Comparison of ENCODE assay signal across 16 cellular contexts in the genomic region with DNA sequence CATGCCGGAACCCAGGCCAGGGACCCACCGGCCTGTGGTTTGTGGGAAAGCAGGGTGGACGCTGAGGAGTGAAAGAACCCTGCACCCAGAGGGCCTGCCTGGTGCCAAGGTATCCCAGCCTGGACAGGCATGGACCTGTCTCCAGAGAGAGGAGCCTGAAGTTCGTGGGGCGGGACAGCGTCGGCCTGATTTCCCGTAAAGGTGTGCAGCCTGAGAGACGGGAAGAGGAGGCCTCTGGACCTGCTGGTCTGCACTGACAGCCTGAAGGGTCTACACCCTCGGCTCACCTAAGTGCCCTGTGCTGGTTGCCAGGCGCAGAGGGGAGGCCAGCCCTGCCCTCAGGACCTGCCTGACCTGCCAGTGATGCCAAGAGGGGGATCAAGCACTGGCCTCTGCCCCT. TPM values are rescaled to one million over a fixed set of nuclear protein-coding genes. Genes with fewer than 3 reads are reported as not detected.
DNase-seq lines count a peak whose midpoint lies in the region; ATAC-seq and TF ChIP-seq lines count a peak whose summit lies in the region.
"Had no signal": no experiment of that assay in that cellular context is flagged by ENCODE, and none has a peak within 500 bp of the region (broad histone marks: within the 10 kb centered on the region; RNA-seq: fewer than 3 reads in every experiment).

No MANE protein-coding gene starts in this region.

- no peak overlapping the region for H2BK5ac ChIP-seq in H9 (ENCODE audit: insufficient read length, low read length)

- no peak overlapping the region for H2AFZ ChIP-seq in H9 (ENCODE audit: low read length)

- H3K56ac ChIP-seq in H9 (ENCODE audit: insufficient read length, low read depth, low read length): no peak overlapping the region

- H3K27me3 ChIP-seq in H9 (ENCODE audit: insufficient read depth, low read length) (no peaks in the 10 kb centered on the region), colonic mucosa (no peaks in the 10 kb centered on the region)

- no peak overlapping the region for H3T11ph ChIP-seq in H9 (ENCODE audit: low read length)

- no peak overlapping the region for H4K5ac ChIP-seq in H9 (ENCODE audit: insufficient read length, low read depth, low read length)

- no peak overlapping the region for H3K14ac ChIP-seq in H9 (ENCODE audit: insufficient read depth, low read length)

- H3K4ac ChIP-seq in H9 (ENCODE audit: low read depth, low read length): no peak overlapping the region

- no peak overlapping the region for H3K4me3 ChIP-seq in colonic mucosa

- intact Hi-C loops in colonic mucosa (cut with DNase I): loop anchor here (5.0 kb wide), 1 partner anchor 48 kb away; no protein-coding TSS in a partner anchor

- no peaks in the 10 kb centered on the region for H4K20me1 ChIP-seq in H9 (ENCODE audit: control insufficient read depth, insufficient read depth, insufficient read length)

- no peak overlapping the region for H3K18ac ChIP-seq in H9 (ENCODE audit: insufficient read length, low read depth, low read length)

- no peaks in the 10 kb centered on the region for H3K9me3 ChIP-seq in H9 (ENCODE audit: control insufficient read depth, low read depth, low read length)
- no peaks in the 10 kb centered on the region for H3K9me3 ChIP-seq in colonic mucosa

- no peak overlapping the region for H2AK5ac ChIP-seq in H9 (ENCODE audit: insufficient read length, low read length)

- H3K27ac Mint-ChIP-seq in H9 (no peak overlapping the region), mesothelial cell of epicardium (peak overlapping the region; percentile 55)
- peak overlapping the region; percentile 79 for H3K27ac Mint-ChIP-seq in stimulated activated naive B cell treated with anti-CD40 and anti-IgM and Interleukin-4, amounts not matched to agents 10 μg/mL and 1 μg/mL and 100 μg/mL, for 72 hours
- H3K27ac Mint-ChIP-seq: activated naive CD8-positive, alpha-beta T cell had no signal

- H3K9ac ChIP-seq in H9 (ENCODE audit: extremely low read depth, insufficient read length, low read length): no peak overlapping the region
- no peak overlapping the region for H3K9ac ChIP-seq in colonic mucosa (ENCODE audit: low read depth in 2 of 2, low read length in 2 of 2)

- no peak overlapping the region for H4K91ac ChIP-seq in H9 (ENCODE audit: insufficient read length, low read depth, low read length)

- H3K79me2 ChIP-seq in H9 (ENCODE audit: insufficient read depth, low read length): no peaks in the 10 kb centered on the region

- no peak overlapping the region for H2BK12ac ChIP-seq in H9 (ENCODE audit: insufficient read length, low read depth, low read length)

- ATAC-seq in stimulated activated naive B cell treated with anti-CD40 and anti-IgM and Interleukin-4, amounts not matched to agents 10 μg/mL and 1 μg/mL and 100 μg/mL, for 72 hours (replicated peaks): no peak

- H3K9me3 Mint-ChIP-seq in H9: no peaks in the 10 kb centered on the region
- peaks cover 3% of the 10 kb centered on the region for H3K9me3 Mint-ChIP-seq in mesothelial cell of epicardium
- no peaks in the 10 kb centered on the region for H3K9me3 Mint-ChIP-seq in stimulated activated naive B cell treated with anti-CD40 and anti-IgM and Interleukin-4, amounts not matched to agents 10 μg/mL and 1 μg/mL and 100 μg/mL, for 72 hours

- H3K27ac ChIP-seq in H9 (ENCODE audit: insufficient read length, low read depth, low read length) (no peak overlapping the region), colonic mucosa (no peak overlapping the region)

- H3K4me1 ChIP-seq in H9 (ENCODE audit: insufficient read depth, low read length) (no peaks in the 10 kb centered on the region; the same call in 1 of the 2 replicates), colonic mucosa (peaks cover 14% of the 10 kb centered on the region)

- H3K4me3 Mint-ChIP-seq in H9: no peak overlapping the region
- no peak overlapping the region for H3K4me3 Mint-ChIP-seq in mesothelial cell of epicardium
- peak overlapping the region in 1 of 2 donors; percentile 39 for H3K4me3 Mint-ChIP-seq in stimulated activated naive B cell treated with anti-CD40 and anti-IgM and Interleukin-4, amounts not matched to agents 10 μg/mL and 1 μg/mL and 100 μg/mL, for 72 hours
- H3K4me3 Mint-ChIP-seq: activated naive CD8-positive, alpha-beta T cell had no signal

- H2BK15ac ChIP-seq in H9 (ENCODE audit: low read depth, low read length): no peak overlapping the region

- peaks cover 22 to 33% of the 10 kb centered on the region in 2 experiments for H3K4me1 Mint-ChIP-seq in H9
- H3K4me1 Mint-ChIP-seq in mesothelial cell of epicardium: peaks cover 22% of the 10 kb centered on the region
- peaks cover 21 to 23% of the 10 kb centered on the region in 2 donors for H3K4me1 Mint-ChIP-seq in stimulated activated naive B cell treated with anti-CD40 and anti-IgM and Interleukin-4, amounts not matched to agents 10 μg/mL and 1 μg/mL and 100 μg/mL, for 72 hours

- no peak overlapping the region for H4K8ac ChIP-seq in H9 (replicated peaks; ENCODE audit: insufficient read length, low read depth, low read length)

- H2BK120ac ChIP-seq in H9 (ENCODE audit: low read depth, low read length, poor library complexity, severe bottlenecking): no peak overlapping the region

- TF ChIP-seq CTCF in H9 (conservative IDR thresholded peaks at IDR 0.05) (no peak), colonic mucosa (IDR thresholded peaks at IDR 0.05) (no peak), mesothelial cell of epicardium (IDR thresholded peaks at IDR 0.05; ENCODE audit: unreplicated experiment) (no peak)

- no peaks in the 10 kb centered on the region for H3K36me3 ChIP-seq in colonic mucosa

- no peaks in the 10 kb centered on the region for H3K79me1 ChIP-seq in H9 (ENCODE audit: insufficient read depth, low read depth, low read length, poor library complexity, severe bottlenecking)

- H3K4me2 ChIP-seq in H9 (ENCODE audit: insufficient read depth, insufficient read length, low read length): no peak overlapping the region

- H3K27me3 Mint-ChIP-seq in H9 (ENCODE audit: low read depth) (peaks cover 5% of the 10 kb centered on the region), mesothelial cell of epicardium (ENCODE audit: low read depth) (no peaks in the 10 kb centered on the region)
- H3K27me3 Mint-ChIP-seq in stimulated activated naive B cell treated with anti-CD40 and anti-IgM and Interleukin-4, amounts not matched to agents 10 μg/mL and 1 μg/mL and 100 μg/mL, for 72 hours: peaks cover 0 to 3% of the 10 kb centered on the region in 2 donors
- H3K27me3 Mint-ChIP-seq: activated naive CD8-positive, alpha-beta T cell; progenitor cell of endocrine pancreas had no signal

- DNase-seq in H9: peak; percentile 17
- peak; percentile 17 for DNase-seq in colonic mucosa
- DNase-seq in mesothelial cell of epicardium (ENCODE audit: low spot score in 2 of 2, unreplicated experiment in 2 of 2): no peak
- DNase-seq in stimulated activated naive B cell treated with anti-CD40 and anti-IgM and Interleukin-4, amounts not matched to agents 10 μg/mL and 1 μg/mL and 100 μg/mL, for 72 hours: no peak
- DNase-seq in cortex of kidney (lab: John Stamatoyannopoulos, UW): no peak
- DNase-seq in NCI-H1694 (lab: John Stamatoyannopoulos, UW): no peak
- DNase-seq in central memory CD4-positive, alpha-beta T cell: no peak
- no peak for DNase-seq in amygdala (lab: John Stamatoyannopoulos, UW)
- DNase-seq: activated CD4-positive, CD25-positive, alpha-beta regulatory T cell treated with anti-CD3 and anti-CD28 coated beads, Interleukin-2, amount 50 U/mL, for 72 hours; activated T-cell treated with anti-CD3 and anti-CD28 coated beads for 4 hours; DMS 273 treated with DMSO at 0.1 percent for 48 hours; KG1; NCI-H1417; SW 1271 had no signal

- peaks cover 7 to 25% (median 25%) of the 10 kb centered on the region in 3 experiments; a peak in 6 of 7 replicates for H3K36me3 Mint-ChIP-seq in H9 (ENCODE audit: insufficient read depth in 1 of 3, low read depth in 3 of 3)
- H3K36me3 Mint-ChIP-seq in mesothelial cell of epicardium: peaks cover 27% of the 10 kb centered on the region
- peaks cover 56 to 69% of the 10 kb centered on the region in 2 donors for H3K36me3 Mint-ChIP-seq in stimulated activated naive B cell treated with anti-CD40 and anti-IgM and Interleukin-4, amounts not matched to agents 10 μg/mL and 1 μg/mL and 100 μg/mL, for 72 hours

- WGBS in H9 (ENCODE audit: extremely low coverage, insufficient read length, low lambda C conversion rate): no CpG with 5 or more reads among the region's 11 CpGs

- H3K23me2 ChIP-seq in H9 (ENCODE audit: insufficient read length, low read depth, low read length, poor library complexity, severe bottlenecking): peaks cover under 1% of the 10 kb centered on the region

- no peak overlapping the region for H3K23ac ChIP-seq in H9 (ENCODE audit: insufficient read length, low read depth, low read length)

- H2BK20ac ChIP-seq in H9 (ENCODE audit: low read depth, low read length, poor library complexity, severe bottlenecking): no peak overlapping the region

RNA-seq across cellular contexts. Expression of gene CSF1, which starts 18.5 kb away (rescaled TPM):
- total RNA-seq in H9 (2021): 2.3 and 3.2 TPM in 2 replicates
- 10 to 100 TPM; 14.1 to 18.1 TPM for total RNA-seq in colonic mucosa
- total RNA-seq in mesothelial cell of epicardium: 27.1 to 28.9 TPM (median 27.4 TPM) in 3 replicates

RNA-seq across cellular contexts. Expression of gene AHCYL1, which starts 55.4 kb away (rescaled TPM):
- total RNA-seq in H9 (2021) (86.0 and 89.0 TPM in 2 replicates), colonic mucosa (100 to 1,000 TPM; 108 to 115 TPM), mesothelial cell of epicardium (98.7 to 102 TPM (median 102 TPM) in 3 replicates)

Comparison
In these comparisons a context has a peak if more than half of its experiments do, and no peak if none do; other contexts are left out.
1. DNase-seq: peak in H9 (single experiment) and colonic mucosa (single experiment); none in mesothelial cell of epicardium (0 of 2), stimulated activated naive B cell treated with anti-CD40 and anti-IgM and Interleukin-4, amounts not matched to agents 10 μg/mL and 1 μg/mL and 100 μg/mL, for 72 hours (single experiment), cortex of kidney (single experiment), NCI-H1694 (single experiment), central memory CD4-positive, alpha-beta T cell (single experiment) and amygdala (0 of 56).
2. H3K27ac Mint-ChIP-seq: peak in mesothelial cell of epicardium (single experiment) and stimulated activated naive B cell treated with anti-CD40 and anti-IgM and Interleukin-4, amounts not matched to agents 10 μg/mL and 1 μg/mL and 100 μg/mL, for 72 hours (single experiment); none in H9 (0 of 3).